ENCODE assay signal across 15 cellular contexts in the genomic region with DNA sequence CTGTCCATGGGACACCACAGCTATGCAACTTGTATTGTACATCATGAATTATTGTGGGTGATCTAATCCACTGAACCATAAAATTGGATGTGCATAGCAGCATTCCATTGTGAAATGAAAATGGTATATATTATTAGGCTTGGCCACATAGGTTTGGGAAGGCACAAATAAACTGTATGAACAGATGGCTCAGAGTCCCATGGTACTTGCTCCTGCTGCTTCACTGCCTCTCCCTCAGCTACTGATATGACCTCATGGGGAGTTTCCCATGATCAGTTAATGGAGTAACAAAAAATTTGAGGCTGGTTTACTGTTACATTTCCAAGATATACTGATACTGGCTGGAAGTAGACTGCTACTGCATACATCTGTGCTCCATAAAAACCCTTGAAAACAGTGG.
DNase-seq lines count a peak whose midpoint lies in the region; ATAC-seq and TF ChIP-seq lines count a peak whose summit lies in the region.
"Had no signal": no experiment of that assay in that cellular context is flagged by ENCODE, and none has a peak within 500 bp of the region (broad histone marks: within the 10 kb centered on the region; RNA-seq: fewer than 3 reads in every experiment).

No MANE protein-coding gene starts in this region.

- no peak for TF ChIP-seq POLR2A in heart left ventricle (IDR thresholded peaks at IDR 0.05)

- H3K4me1 ChIP-seq in foreskin keratinocyte (peaks cover 4% of the 10 kb centered on the region), heart left ventricle (no peaks in the 10 kb centered on the region)
- H3K4me1 ChIP-seq: pancreas had no signal

- intact Hi-C loops in heart left ventricle (cut with DNase I), result no loop called here

- H3K27ac ChIP-seq in foreskin keratinocyte (no peak overlapping the region), heart left ventricle (no peak overlapping the region)
- H3K27ac ChIP-seq: pancreas had no signal

- H3K4me3 ChIP-seq in heart left ventricle, result no peak overlapping the region
- H3K4me3 ChIP-seq: pancreas had no signal

- H3K4me1 Mint-ChIP-seq in progenitor cell of endocrine pancreas (ENCODE audit: low read depth), result no peaks in the 10 kb centered on the region
- H3K4me1 Mint-ChIP-seq: activated CD4-positive, alpha-beta T cell treated with anti-CD3 and anti-CD28 coated beads for 36 hours had no signal

- H3K4me3 Mint-ChIP-seq in progenitor cell of endocrine pancreas (ENCODE audit: low read depth), result no peak overlapping the region
- H3K4me3 Mint-ChIP-seq: activated CD4-positive, alpha-beta T cell treated with anti-CD3 and anti-CD28 coated beads for 36 hours; activated naive CD8-positive, alpha-beta T cell; CD4-positive, alpha-beta T cell; type B pancreatic cell had no signal

- ATAC-seq in GM18511 (IDR thresholded peaks at IDR 0.05; ENCODE audit: unreplicated experiment) (peak; percentile 63), HG02642 (IDR thresholded peaks at IDR 0.05; ENCODE audit: poor library complexity, unreplicated experiment) (peak; percentile 69), foreskin keratinocyte (peak; percentile 62), heart left ventricle (no peak)
- ATAC-seq: activated CD4-positive, alpha-beta T cell treated with anti-CD3 and anti-CD28 coated beads for 36 hours; pancreas had no signal

- no peaks in the 10 kb centered on the region for H3K36me3 ChIP-seq in heart left ventricle
- H3K36me3 ChIP-seq: pancreas had no signal

- H3K9me3 Mint-ChIP-seq in progenitor cell of endocrine pancreas (ENCODE audit: low read depth), result no peaks in the 10 kb centered on the region
- H3K9me3 Mint-ChIP-seq: CD4-positive, alpha-beta T cell; type B pancreatic cell had no signal

- peaks cover 0 to 4% (median 0%) of the 10 kb centered on the region in 12 donors for H3K9me3 ChIP-seq in heart left ventricle
- H3K9me3 ChIP-seq: pancreas had no signal

- no peak overlapping the region for H3K27ac Mint-ChIP-seq in progenitor cell of endocrine pancreas
- H3K27ac Mint-ChIP-seq: activated CD4-positive, alpha-beta T cell treated with anti-CD3 and anti-CD28 coated beads for 36 hours; activated naive CD8-positive, alpha-beta T cell; CD4-positive, alpha-beta T cell; type B pancreatic cell had no signal

- TF ChIP-seq CTCF in foreskin keratinocyte (conservative IDR thresholded peaks at IDR 0.05) (no peak), progenitor cell of endocrine pancreas (IDR thresholded peaks at IDR 0.05; ENCODE audit: unreplicated experiment) (no peak), heart left ventricle (IDR thresholded peaks at IDR 0.05) (no peak)

- DNase-seq in NCI-H1694 treated with DMSO at 0.1 percent for 48 hours (lab: John Stamatoyannopoulos, UW) (peak; percentile 76), foreskin keratinocyte (peak; percentile 36 to 40), progenitor cell of endocrine pancreas (ENCODE audit: low spot score, unreplicated experiment) (no peak), heart left ventricle (no peak), DMS153 treated with DMSO at 0.1 percent for 48 hours (lab: John Stamatoyannopoulos, UW; ENCODE audit: unreplicated experiment) (no peak)
- DNase-seq in stimulated activated CD4-positive, alpha-beta T cell treated with anti-CD3 and anti-CD28 coated beads, Interleukin-1b, Interleukin-23, amount 100 ng/mL, for 48 hours, result no peak
- DNase-seq: activated CD4-positive, alpha-beta T cell treated with anti-CD3 and anti-CD28 coated beads for 36 hours; CD4-positive, alpha-beta T cell; kidney; NCI-H187 treated with DMSO at 0.1 percent for 48 hours; pancreas had no signal

- no peaks in the 10 kb centered on the region for H3K36me3 Mint-ChIP-seq in progenitor cell of endocrine pancreas (ENCODE audit: insufficient read depth)
- H3K36me3 Mint-ChIP-seq: activated naive CD8-positive, alpha-beta T cell; type B pancreatic cell had no signal

- no peaks in the 10 kb centered on the region for H3K27me3 Mint-ChIP-seq in progenitor cell of endocrine pancreas
- H3K27me3 Mint-ChIP-seq: activated CD4-positive, alpha-beta T cell treated with anti-CD3 and anti-CD28 coated beads for 36 hours; activated naive CD8-positive, alpha-beta T cell; CD4-positive, alpha-beta T cell; type B pancreatic cell had no signal

- H3K27me3 ChIP-seq in foreskin keratinocyte (no peaks in the 10 kb centered on the region), heart left ventricle (no peaks in the 10 kb centered on the region)
- H3K27me3 ChIP-seq: pancreas had no signal

Comparison
In these comparisons a context has a peak if more than half of its experiments do, and no peak if none do; other contexts are left out.
1. ATAC-seq: peak in GM18511 (single experiment), HG02642 (single experiment) and foreskin keratinocyte (single experiment); none in heart left ventricle (0 of 4).
2. DNase-seq: peak in NCI-H1694 treated with DMSO at 0.1 percent for 48 hours (single experiment) and foreskin keratinocyte (2 of 2); none in stimulated activated CD4-positive, alpha-beta T cell treated with anti-CD3 and anti-CD28 coated beads, Interleukin-1b, Interleukin-23, amount 100 ng/mL, for 48 hours (single experiment), progenitor cell of endocrine pancreas (single experiment), heart left ventricle (0 of 5) and DMS153 treated with DMSO at 0.1 percent for 48 hours (single experiment).